In the genomic region with DNA sequence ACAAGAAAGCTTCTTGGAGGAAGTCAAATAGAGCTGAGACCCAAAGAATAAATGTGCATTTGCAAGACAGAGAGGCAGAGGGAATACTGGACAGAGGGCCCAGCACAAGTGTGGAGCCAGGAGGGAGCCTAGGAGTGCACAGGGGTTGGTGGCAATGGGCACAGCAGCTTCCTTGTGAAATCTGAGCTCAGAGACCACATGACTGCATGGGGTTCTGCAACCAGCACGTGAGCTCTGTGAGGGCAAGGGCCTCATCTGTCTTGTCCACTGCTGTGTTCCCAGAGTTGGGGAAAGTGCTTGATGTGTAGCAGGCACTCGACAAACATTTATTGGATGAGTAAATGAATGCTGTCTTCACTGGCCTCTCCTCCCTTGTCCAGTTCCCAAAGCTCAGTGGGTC, we compare ENCODE assay signal across 19 cellular contexts. TPM values are rescaled to one million over a fixed set of nuclear protein-coding genes. Genes with fewer than 3 reads are reported as not detected.
"Had no signal": no experiment of that assay in that cellular context is flagged by ENCODE, and none has a peak within 500 bp of the region (broad histone marks: within the 10 kb centered on the region; RNA-seq: fewer than 3 reads in every experiment).

No MANE protein-coding gene starts in this region.

- H3K27me3 ChIP-seq: ovary, right lobe of liver, vagina had no signal

- H3K4me1 ChIP-seq: foreskin keratinocyte, right lobe of liver, transverse colon, vagina had no signal

- DNase-seq: activated CD4-positive, alpha-beta memory T cell treated with anti-CD3 and anti-CD28 coated beads, Interleukin-2, amount 10 ng/mL, durations not matched to agents 7 days and 5 days; activated CD4-positive, alpha-beta T cell treated with anti-CD3 and anti-CD28 coated beads for 1 hour; activated CD4-positive, alpha-beta T cell treated with anti-CD3 and anti-CD28 coated beads, Interleukin-2, amount 10 ng/mL, durations not matched to agents 7 days and 5 days; cerebellar nuclear complex; cortex of kidney; foreskin keratinocyte; left cardiac atrium; mammary epithelial cell; nephron progenitor cell; ovary; right lobe of liver; stimulated activated CD4-positive, alpha-beta T cell treated with anti-CD3 and anti-CD28 coated beads, Interleukin-2, amount 100 ng/mL, for 48 hours; stimulated activated naive CD4-positive, alpha-beta T cell treated with Interleukin-2 at 50 U/mL for 16 hours; T-helper 17 cell; transverse colon had no signal

- H3K27ac ChIP-seq: foreskin keratinocyte, ovary, right lobe of liver, transverse colon, vagina had no signal

- H3K36me3 ChIP-seq: ovary, right lobe of liver, transverse colon, vagina had no signal

- H3K9me3 ChIP-seq: ovary, right lobe of liver, transverse colon, vagina had no signal

- H3K4me3 ChIP-seq: ovary, right lobe of liver, transverse colon, vagina had no signal

RNA-seq across cellular contexts. Expression of a gene that starts 58.3 kb away (rescaled TPM):
- total RNA-seq: activated CD4-positive, alpha-beta memory T cell treated with anti-CD3 and anti-CD28 coated beads, Interleukin-2, amount 10 ng/mL, durations not matched to agents 7 days and 5 days; activated CD4-positive, alpha-beta T cell treated with anti-CD3 and anti-CD28 coated beads, Interleukin-2, amount 10 ng/mL, durations not matched to agents 7 days and 5 days; activated naive CD4-positive, alpha-beta T cell treated with anti-CD3 and anti-CD28 coated beads, Interleukin-2, amount 50 U/mL, for 72 hours; activated T-helper 2 cell treated with anti-CD3 and anti-CD28 coated beads, Interferon-gamma antibody, Interleukin-2, Interleukin-4, amounts not matched to agents 10 μg/mL and 5 μg/mL and 100 μg/mL, durations not matched to agents 14 hours and 24 hours and 36 hours; esophagus mucosa; foreskin keratinocyte; left cardiac atrium; mammary epithelial cell; T-helper 17 cell; vagina had no signal
